2 cellular contexts compared by ENCODE assay signal in the genomic region with DNA sequence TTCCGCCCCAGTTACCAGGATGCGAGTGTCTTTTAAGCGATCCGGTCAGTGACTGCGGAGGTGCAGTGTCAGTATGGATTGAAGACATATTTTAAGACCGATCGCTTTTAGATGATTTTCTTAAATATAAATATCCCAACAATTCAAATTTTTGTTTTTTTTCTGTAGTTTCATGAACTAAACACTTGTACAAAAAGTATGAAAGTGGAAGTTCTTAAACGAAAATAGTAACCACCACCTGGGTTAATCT.
TF ChIP-seq lines count a peak whose summit lies in the region.

No MANE protein-coding gene starts in this region.

TF ChIP-seq in HCT116, 20 proteins besides CTCF, POLR2A, EP300 and RAD21 (continued from another document):
- TF ChIP-seq, protein P1, sequence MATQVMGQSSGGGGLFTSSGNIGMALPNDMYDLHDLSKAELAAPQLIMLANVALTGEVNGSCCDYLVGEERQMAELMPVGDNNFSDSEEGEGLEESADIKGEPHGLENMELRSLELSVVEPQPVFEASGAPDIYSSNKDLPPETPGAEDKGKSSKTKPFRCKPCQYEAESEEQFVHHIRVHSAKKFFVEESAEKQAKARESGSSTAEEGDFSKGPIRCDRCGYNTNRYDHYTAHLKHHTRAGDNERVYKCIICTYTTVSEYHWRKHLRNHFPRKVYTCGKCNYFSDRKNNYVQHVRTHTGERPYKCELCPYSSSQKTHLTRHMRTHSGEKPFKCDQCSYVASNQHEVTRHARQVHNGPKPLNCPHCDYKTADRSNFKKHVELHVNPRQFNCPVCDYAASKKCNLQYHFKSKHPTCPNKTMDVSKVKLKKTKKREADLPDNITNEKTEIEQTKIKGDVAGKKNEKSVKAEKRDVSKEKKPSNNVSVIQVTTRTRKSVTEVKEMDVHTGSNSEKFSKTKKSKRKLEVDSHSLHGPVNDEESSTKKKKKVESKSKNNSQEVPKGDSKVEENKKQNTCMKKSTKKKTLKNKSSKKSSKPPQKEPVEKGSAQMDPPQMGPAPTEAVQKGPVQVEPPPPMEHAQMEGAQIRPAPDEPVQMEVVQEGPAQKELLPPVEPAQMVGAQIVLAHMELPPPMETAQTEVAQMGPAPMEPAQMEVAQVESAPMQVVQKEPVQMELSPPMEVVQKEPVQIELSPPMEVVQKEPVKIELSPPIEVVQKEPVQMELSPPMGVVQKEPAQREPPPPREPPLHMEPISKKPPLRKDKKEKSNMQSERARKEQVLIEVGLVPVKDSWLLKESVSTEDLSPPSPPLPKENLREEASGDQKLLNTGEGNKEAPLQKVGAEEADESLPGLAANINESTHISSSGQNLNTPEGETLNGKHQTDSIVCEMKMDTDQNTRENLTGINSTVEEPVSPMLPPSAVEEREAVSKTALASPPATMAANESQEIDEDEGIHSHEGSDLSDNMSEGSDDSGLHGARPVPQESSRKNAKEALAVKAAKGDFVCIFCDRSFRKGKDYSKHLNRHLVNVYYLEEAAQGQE (IDR thresholded peaks at IDR 0.05; ENCODE audit: low read depth): no peak
- TF ChIP-seq FOSL1 (IDR thresholded peaks at IDR 0.05; ENCODE audit: low read depth) (no peak), ZNF274 (IDR thresholded peaks at IDR 0.05; ENCODE audit: low read depth, low read length) (no peak), JUND (IDR thresholded peaks at IDR 0.05) (no peak)

TF ChIP-seq in WTC11, 78 proteins besides CTCF, POLR2A, EP300 and RAD21 (continued from another document):
- TF ChIP-seq, protein P2, sequence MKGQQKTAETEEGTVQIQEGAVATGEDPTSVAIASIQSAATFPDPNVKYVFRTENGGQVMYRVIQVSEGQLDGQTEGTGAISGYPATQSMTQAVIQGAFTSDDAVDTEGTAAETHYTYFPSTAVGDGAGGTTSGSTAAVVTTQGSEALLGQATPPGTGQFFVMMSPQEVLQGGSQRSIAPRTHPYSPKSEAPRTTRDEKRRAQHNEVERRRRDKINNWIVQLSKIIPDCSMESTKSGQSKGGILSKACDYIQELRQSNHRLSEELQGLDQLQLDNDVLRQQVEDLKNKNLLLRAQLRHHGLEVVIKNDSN (CRISPR knock-in tag; IDR thresholded peaks at IDR 0.05): no peak
- TF ChIP-seq SMAD4 (CRISPR knock-in tag; IDR thresholded peaks at IDR 0.05) (no peak), ZNF121 (CRISPR knock-in tag; IDR thresholded peaks at IDR 0.05) (no peak), TCF7 (CRISPR knock-in tag; IDR thresholded peaks at IDR 0.05; ENCODE audit: low read depth) (no peak), MXD4 (CRISPR knock-in tag; IDR thresholded peaks at IDR 0.05; ENCODE audit: borderline replicate concordance) (no peak), GTF2I (CRISPR knock-in tag; conservative IDR thresholded peaks at IDR 0.05) (no peak)
- TF ChIP-seq, protein P3, sequence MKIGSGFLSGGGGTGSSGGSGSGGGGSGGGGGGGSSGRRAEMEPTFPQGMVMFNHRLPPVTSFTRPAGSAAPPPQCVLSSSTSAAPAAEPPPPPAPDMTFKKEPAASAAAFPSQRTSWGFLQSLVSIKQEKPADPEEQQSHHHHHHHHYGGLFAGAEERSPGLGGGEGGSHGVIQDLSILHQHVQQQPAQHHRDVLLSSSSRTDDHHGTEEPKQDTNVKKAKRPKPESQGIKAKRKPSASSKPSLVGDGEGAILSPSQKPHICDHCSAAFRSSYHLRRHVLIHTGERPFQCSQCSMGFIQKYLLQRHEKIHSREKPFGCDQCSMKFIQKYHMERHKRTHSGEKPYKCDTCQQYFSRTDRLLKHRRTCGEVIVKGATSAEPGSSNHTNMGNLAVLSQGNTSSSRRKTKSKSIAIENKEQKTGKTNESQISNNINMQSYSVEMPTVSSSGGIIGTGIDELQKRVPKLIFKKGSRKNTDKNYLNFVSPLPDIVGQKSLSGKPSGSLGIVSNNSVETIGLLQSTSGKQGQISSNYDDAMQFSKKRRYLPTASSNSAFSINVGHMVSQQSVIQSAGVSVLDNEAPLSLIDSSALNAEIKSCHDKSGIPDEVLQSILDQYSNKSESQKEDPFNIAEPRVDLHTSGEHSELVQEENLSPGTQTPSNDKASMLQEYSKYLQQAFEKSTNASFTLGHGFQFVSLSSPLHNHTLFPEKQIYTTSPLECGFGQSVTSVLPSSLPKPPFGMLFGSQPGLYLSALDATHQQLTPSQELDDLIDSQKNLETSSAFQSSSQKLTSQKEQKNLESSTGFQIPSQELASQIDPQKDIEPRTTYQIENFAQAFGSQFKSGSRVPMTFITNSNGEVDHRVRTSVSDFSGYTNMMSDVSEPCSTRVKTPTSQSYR (CRISPR knock-in tag; IDR thresholded peaks at IDR 0.05): no peak
- TF ChIP-seq, protein P4, sequence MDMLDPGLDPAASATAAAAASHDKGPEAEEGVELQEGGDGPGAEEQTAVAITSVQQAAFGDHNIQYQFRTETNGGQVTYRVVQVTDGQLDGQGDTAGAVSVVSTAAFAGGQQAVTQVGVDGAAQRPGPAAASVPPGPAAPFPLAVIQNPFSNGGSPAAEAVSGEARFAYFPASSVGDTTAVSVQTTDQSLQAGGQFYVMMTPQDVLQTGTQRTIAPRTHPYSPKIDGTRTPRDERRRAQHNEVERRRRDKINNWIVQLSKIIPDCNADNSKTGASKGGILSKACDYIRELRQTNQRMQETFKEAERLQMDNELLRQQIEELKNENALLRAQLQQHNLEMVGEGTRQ (CRISPR knock-in tag; IDR thresholded peaks at IDR 0.05): no peak
- TF ChIP-seq, protein P5, sequence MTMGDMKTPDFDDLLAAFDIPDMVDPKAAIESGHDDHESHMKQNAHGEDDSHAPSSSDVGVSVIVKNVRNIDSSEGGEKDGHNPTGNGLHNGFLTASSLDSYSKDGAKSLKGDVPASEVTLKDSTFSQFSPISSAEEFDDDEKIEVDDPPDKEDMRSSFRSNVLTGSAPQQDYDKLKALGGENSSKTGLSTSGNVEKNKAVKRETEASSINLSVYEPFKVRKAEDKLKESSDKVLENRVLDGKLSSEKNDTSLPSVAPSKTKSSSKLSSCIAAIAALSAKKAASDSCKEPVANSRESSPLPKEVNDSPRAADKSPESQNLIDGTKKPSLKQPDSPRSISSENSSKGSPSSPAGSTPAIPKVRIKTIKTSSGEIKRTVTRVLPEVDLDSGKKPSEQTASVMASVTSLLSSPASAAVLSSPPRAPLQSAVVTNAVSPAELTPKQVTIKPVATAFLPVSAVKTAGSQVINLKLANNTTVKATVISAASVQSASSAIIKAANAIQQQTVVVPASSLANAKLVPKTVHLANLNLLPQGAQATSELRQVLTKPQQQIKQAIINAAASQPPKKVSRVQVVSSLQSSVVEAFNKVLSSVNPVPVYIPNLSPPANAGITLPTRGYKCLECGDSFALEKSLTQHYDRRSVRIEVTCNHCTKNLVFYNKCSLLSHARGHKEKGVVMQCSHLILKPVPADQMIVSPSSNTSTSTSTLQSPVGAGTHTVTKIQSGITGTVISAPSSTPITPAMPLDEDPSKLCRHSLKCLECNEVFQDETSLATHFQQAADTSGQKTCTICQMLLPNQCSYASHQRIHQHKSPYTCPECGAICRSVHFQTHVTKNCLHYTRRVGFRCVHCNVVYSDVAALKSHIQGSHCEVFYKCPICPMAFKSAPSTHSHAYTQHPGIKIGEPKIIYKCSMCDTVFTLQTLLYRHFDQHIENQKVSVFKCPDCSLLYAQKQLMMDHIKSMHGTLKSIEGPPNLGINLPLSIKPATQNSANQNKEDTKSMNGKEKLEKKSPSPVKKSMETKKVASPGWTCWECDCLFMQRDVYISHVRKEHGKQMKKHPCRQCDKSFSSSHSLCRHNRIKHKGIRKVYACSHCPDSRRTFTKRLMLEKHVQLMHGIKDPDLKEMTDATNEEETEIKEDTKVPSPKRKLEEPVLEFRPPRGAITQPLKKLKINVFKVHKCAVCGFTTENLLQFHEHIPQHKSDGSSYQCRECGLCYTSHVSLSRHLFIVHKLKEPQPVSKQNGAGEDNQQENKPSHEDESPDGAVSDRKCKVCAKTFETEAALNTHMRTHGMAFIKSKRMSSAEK (CRISPR knock-in tag; IDR thresholded peaks at IDR 0.05; ENCODE audit: borderline replicate concordance): no peak
